1 cellular context compared by ENCODE assay signal in the genomic region with DNA sequence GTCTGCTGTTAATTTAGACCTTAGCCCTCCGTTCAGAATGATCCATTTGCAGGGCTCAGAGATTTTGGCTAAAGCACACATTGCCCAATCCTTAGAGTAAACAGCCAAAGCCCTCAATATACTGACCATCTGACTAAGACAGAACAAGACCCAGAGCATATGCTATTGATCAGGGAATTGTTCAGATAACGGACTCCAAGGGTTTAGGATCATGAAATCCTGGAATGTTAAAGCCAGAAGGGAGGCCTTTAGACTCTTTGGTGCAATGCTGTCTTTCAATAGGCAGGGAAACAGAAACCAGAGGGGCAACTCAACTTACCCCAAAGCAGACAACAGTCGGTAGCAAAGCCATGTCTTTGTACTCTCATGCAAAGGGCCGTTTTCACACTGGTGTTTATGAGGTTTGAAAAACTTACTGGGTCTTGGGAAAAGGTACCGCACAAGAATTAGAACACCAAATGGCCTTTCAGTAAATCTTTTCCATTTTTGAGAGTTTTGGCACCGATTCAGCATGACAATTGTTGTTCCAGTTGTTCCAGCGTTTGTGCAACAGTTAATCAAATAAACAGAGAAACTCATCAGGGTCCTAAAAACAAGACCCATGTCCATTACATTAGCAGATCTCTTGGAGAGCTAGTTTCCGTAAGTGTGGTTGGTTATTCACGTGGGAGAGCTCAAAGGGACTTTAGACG.
A peak's percentile ranks its signal among the peaks of the same experiment; 100 is the strongest.
TF ChIP-seq lines count a peak whose summit lies in the region.

No MANE protein-coding gene starts in this region.

TF ChIP-seq in liver, 16 proteins besides CTCF, POLR2A, EP300 and RAD21 (continued from another document):
- TF ChIP-seq GABPA (IDR thresholded peaks at IDR 0.05 in 1 of 2, conservative IDR thresholded peaks at IDR 0.05 in 1 of 2) (no peak), MAX (IDR thresholded peaks at IDR 0.05) (peak; percentile 77), HNF4A (conservative IDR thresholded peaks at IDR 0.05) (peak; percentile 65 to 86), HNF4G (IDR thresholded peaks at IDR 0.05) (peak; percentile 11), NR2F2 (IDR thresholded peaks at IDR 0.05) (no peak), FOXA1 (IDR thresholded peaks at IDR 0.05) (peak; percentile 94)
TF ChIP-seq in liver: peak in this region for 12.
